ENCODE assay signal across 20 cellular contexts in genomic region chr10:131237991-131238651, GRCh38.
DNase-seq lines count a peak whose midpoint lies in the region; ATAC-seq and TF ChIP-seq lines count a peak whose summit lies in the region.
"Had no signal": no experiment of that assay in that cellular context is flagged by ENCODE, and none has a peak within 500 bp of the region (broad histone marks: within the 10 kb centered on the region; RNA-seq: fewer than 3 reads in every experiment).

No MANE protein-coding gene starts in this region.

- peaks cover 2% of the 10 kb centered on the region for H3K36me3 Mint-ChIP-seq in chondrocyte (ENCODE audit: low read depth)
- H3K36me3 Mint-ChIP-seq in activated CD4-positive, alpha-beta T cell treated with anti-CD3 and anti-CD28 coated beads, Interleukin-2, amount 10 ng/mL, durations not matched to agents 7 days and 5 days (ENCODE audit: low read depth), result no peaks in the 10 kb centered on the region
- H3K36me3 Mint-ChIP-seq: CD8-positive, alpha-beta T cell had no signal

- intact Hi-C loops in lower lobe of right lung (cut with DNase I), result no loop called here

- POLR2A ChIA-PET in activated CD4-positive, alpha-beta T cell treated with anti-CD3 and anti-CD28 coated beads, Interleukin-2, amount 10 ng/mL, durations not matched to agents 7 days and 5 days (lab: Charles Lee), result no interaction called here

- H3K27ac Mint-ChIP-seq in chondrocyte (ENCODE audit: unreplicated experiment), result no peak overlapping the region
- H3K27ac Mint-ChIP-seq in activated CD4-positive, alpha-beta T cell treated with anti-CD3 and anti-CD28 coated beads, Interleukin-2, amount 10 ng/mL, durations not matched to agents 7 days and 5 days, result no peak overlapping the region
- H3K27ac Mint-ChIP-seq: B cell; CD4-positive, alpha-beta T cell; CD8-positive, alpha-beta T cell had no signal

- H3K9me3 ChIP-seq in BLaER1, result peaks cover 17% of the 10 kb centered on the region
- no peaks in the 10 kb centered on the region for H3K9me3 ChIP-seq in lower lobe of right lung
- H3K9me3 ChIP-seq in osteoblast (ENCODE audit: low read depth, low read length), result no peaks in the 10 kb centered on the region
- no peaks in the 10 kb centered on the region for H3K9me3 ChIP-seq in Karpas-422 (ENCODE audit: low read length)
- H3K9me3 ChIP-seq: A549, Caco-2 had no signal

- peak overlapping the region; percentile 56 for H3K4me3 ChIP-seq in BLaER1
- no peak overlapping the region for H3K4me3 ChIP-seq in lower lobe of right lung
- no peak overlapping the region for H3K4me3 ChIP-seq in osteoblast (ENCODE audit: insufficient read depth, low read length)
- no peak overlapping the region for H3K4me3 ChIP-seq in Karpas-422 (ENCODE audit: low read length)
- H3K4me3 ChIP-seq: A549, GM12878 had no signal

- H3K9me3 Mint-ChIP-seq in chondrocyte (ENCODE audit: low read depth), result peaks cover 25% of the 10 kb centered on the region
- no peaks in the 10 kb centered on the region for H3K9me3 Mint-ChIP-seq in activated CD4-positive, alpha-beta T cell treated with anti-CD3 and anti-CD28 coated beads, Interleukin-2, amount 10 ng/mL, durations not matched to agents 7 days and 5 days
- H3K9me3 Mint-ChIP-seq: CD8-positive, alpha-beta T cell had no signal

- H3K27me3 ChIP-seq in BLaER1 (no peaks in the 10 kb centered on the region), lower lobe of right lung (ENCODE audit: low read depth) (peaks cover 23% of the 10 kb centered on the region), osteoblast (ENCODE audit: insufficient read depth, low read length) (no peaks in the 10 kb centered on the region), Karpas-422 (ENCODE audit: low read length) (no peaks in the 10 kb centered on the region)

- CTCF ChIA-PET in activated CD4-positive, alpha-beta T cell treated with anti-CD3 and anti-CD28 coated beads, Interleukin-2, amount 10 ng/mL, durations not matched to agents 7 days and 5 days (lab: Charles Lee), result no interaction called here

- H3K9me2 ChIP-seq in Karpas-422 (replicated peaks; ENCODE audit: insufficient read depth, low read length), result no peaks in the 10 kb centered on the region

- peak overlapping the region; percentile 83 for H3K27ac ChIP-seq in BLaER1
- H3K27ac ChIP-seq in lower lobe of right lung, result no peak overlapping the region
- H3K27ac ChIP-seq in osteoblast (ENCODE audit: low read depth, low read length), result no peak overlapping the region
- no peak overlapping the region for H3K27ac ChIP-seq in Karpas-422 (ENCODE audit: low read length)
- H3K27ac ChIP-seq: 22Rv1, A549, C4-2B had no signal

- H3K4me3 Mint-ChIP-seq in chondrocyte (ENCODE audit: unreplicated experiment), result no peak overlapping the region
- no peak overlapping the region for H3K4me3 Mint-ChIP-seq in activated CD4-positive, alpha-beta T cell treated with anti-CD3 and anti-CD28 coated beads, Interleukin-2, amount 10 ng/mL, durations not matched to agents 7 days and 5 days
- H3K4me3 Mint-ChIP-seq: B cell; CD4-positive, alpha-beta T cell; CD8-positive, alpha-beta T cell had no signal

- no peak overlapping the region for H2AFZ ChIP-seq in osteoblast (ENCODE audit: low read length)
- no peak overlapping the region for H2AFZ ChIP-seq in Karpas-422 (ENCODE audit: low read length)

- H3K27me3 Mint-ChIP-seq in chondrocyte (ENCODE audit: low read depth), result no peaks in the 10 kb centered on the region
- no peaks in the 10 kb centered on the region for H3K27me3 Mint-ChIP-seq in activated CD4-positive, alpha-beta T cell treated with anti-CD3 and anti-CD28 coated beads, Interleukin-2, amount 10 ng/mL, durations not matched to agents 7 days and 5 days
- H3K27me3 Mint-ChIP-seq: B cell; CD4-positive, alpha-beta T cell had no signal

- H3K79me2 ChIP-seq in osteoblast (ENCODE audit: insufficient read depth, low read length), result no peaks in the 10 kb centered on the region
- no peaks in the 10 kb centered on the region for H3K79me2 ChIP-seq in Karpas-422 (ENCODE audit: low read length)

- ATAC-seq in lower lobe of right lung, result no peak
- ATAC-seq: A549; CD8-positive, alpha-beta T cell; GM12878 had no signal

- H3K4me1 ChIP-seq in BLaER1 (peaks cover 99% of the 10 kb centered on the region), lower lobe of right lung (no peaks in the 10 kb centered on the region), osteoblast (ENCODE audit: insufficient read depth, low read length) (no peaks in the 10 kb centered on the region), Karpas-422 (ENCODE audit: low read length) (no peaks in the 10 kb centered on the region)
- H3K4me1 ChIP-seq: A549, Caco-2 had no signal

- H3K9ac ChIP-seq in BLaER1 (peak overlapping the region; percentile 58), Karpas-422 (ENCODE audit: low read length) (no peak overlapping the region)

- H3K36me3 ChIP-seq in BLaER1 (peaks cover 59% of the 10 kb centered on the region), lower lobe of right lung (no peaks in the 10 kb centered on the region), osteoblast (ENCODE audit: insufficient read depth, low read length) (no peaks in the 10 kb centered on the region), Karpas-422 (ENCODE audit: insufficient read depth, low read length) (no peaks in the 10 kb centered on the region)

- DNase-seq in chondrocyte (ENCODE audit: low spot score) (peak; percentile 57), lower lobe of right lung (peak; percentile 10), osteoblast (ENCODE audit: insufficient read length, low spot score, missing footprints) (peak; percentile 79), Karpas-422 (no peak), HT-29 (ENCODE audit: low spot score) (no peak), ecto neural progenitor cell (ENCODE audit: low spot score) (no peak)
- no peak for DNase-seq in activated CD4-positive, alpha-beta T cell treated with anti-CD3 and anti-CD28 coated beads, Interleukin-2, amount 10 ng/mL, durations not matched to agents 7 days and 5 days
- DNase-seq: AML-193; Caco-2; Calu3; CD4-positive, alpha-beta T cell; CD8-positive, alpha-beta T cell; DMS79 treated with DMSO at 0.1 percent for 48 hours; GF-D8 had no signal

- H4K20me1 ChIP-seq in BLaER1 (no peaks in the 10 kb centered on the region), osteoblast (ENCODE audit: insufficient read depth, low read length) (no peaks in the 10 kb centered on the region), Karpas-422 (ENCODE audit: insufficient read depth, low read depth, low read length) (no peaks in the 10 kb centered on the region)

- peak overlapping the region; percentile 97 for H3K4me2 ChIP-seq in BLaER1
- no peak overlapping the region for H3K4me2 ChIP-seq in osteoblast (ENCODE audit: insufficient read depth, low read length)
- no peak overlapping the region for H3K4me2 ChIP-seq in Karpas-422 (ENCODE audit: low read depth, low read length, poor library complexity, severe bottlenecking)
- H3K4me2 ChIP-seq: A549 had no signal

- TF ChIP-seq CTCF in chondrocyte (IDR thresholded peaks at IDR 0.05) (no peak), lower lobe of right lung (IDR thresholded peaks at IDR 0.05) (no peak), osteoblast (IDR thresholded peaks at IDR 0.05; ENCODE audit: extremely low read depth, low read depth, low read length) (no peak)

- H3K4me1 Mint-ChIP-seq in chondrocyte (ENCODE audit: low read depth), result no peaks in the 10 kb centered on the region
- H3K4me1 Mint-ChIP-seq in activated CD4-positive, alpha-beta T cell treated with anti-CD3 and anti-CD28 coated beads, Interleukin-2, amount 10 ng/mL, durations not matched to agents 7 days and 5 days, result no peaks in the 10 kb centered on the region
- H3K4me1 Mint-ChIP-seq: B cell had no signal

Comparison
In these comparisons a context has a peak if more than half of its experiments do, and no peak if none do; other contexts are left out.
1. DNase-seq: peak in chondrocyte (single experiment), lower lobe of right lung (single experiment) and osteoblast (single experiment); none in Karpas-422 (single experiment), activated CD4-positive, alpha-beta T cell treated with anti-CD3 and anti-CD28 coated beads, Interleukin-2, amount 10 ng/mL, durations not matched to agents 7 days and 5 days (single experiment), HT-29 (single experiment) and ecto neural progenitor cell (single experiment).